8 cellular contexts compared by ENCODE assay signal in genomic region chr11:10933455-10934292, GRCh38.
DNase-seq lines count a peak whose midpoint lies in the region; ATAC-seq and TF ChIP-seq lines count a peak whose summit lies in the region.

No MANE protein-coding gene starts in this region.

- peak overlapping the region; percentile 68 for H3K27ac Mint-ChIP-seq in Calu3 (ENCODE audit: unreplicated experiment)
- peak overlapping the region in 3 of 6 donors; percentile 77 to 88 (median 79) for H3K27ac Mint-ChIP-seq in naive B cell

- H3K9me3 Mint-ChIP-seq in Calu3 (ENCODE audit: low read depth, unreplicated experiment) (no peaks in the 10 kb centered on the region), naive B cell (peaks cover 0 to 1% (median 0%) of the 10 kb centered on the region in 7 donors)

- H3K27me3 ChIP-seq in esophagus squamous epithelium: no peaks in the 10 kb centered on the region

- no peaks in the 10 kb centered on the region for H3K9me3 ChIP-seq in esophagus squamous epithelium

- CTCF ChIA-PET in Calu3 (lab: Charles Lee): interaction anchor here (0.6 to 2.1 kb wide), 28 partner anchors 8 to 911 kb away, joined by 3 to 77 read pairs (median 4); partner anchors contain the start of genes EIF4G2 and ZBED5

- peak overlapping the region; percentile 76 for H3K4me3 Mint-ChIP-seq in Calu3 (ENCODE audit: low read depth, unreplicated experiment)
- peak overlapping the region; percentile 78 to 95 (median 92) for H3K4me3 Mint-ChIP-seq in naive B cell

- ATAC-seq in GM21390 (IDR thresholded peaks at IDR 0.05; ENCODE audit: unreplicated experiment) (peak; percentile 88), naive B cell (ENCODE audit: low read depth in 2 of 2) (peak; percentile 78 to 83)

- TF ChIP-seq CTCF in Calu3 (IDR thresholded peaks at IDR 0.05; ENCODE audit: unreplicated experiment): peak; percentile 88
- TF ChIP-seq CTCF in esophagus squamous epithelium (IDR thresholded peaks at IDR 0.05): peak; percentile 90 to 98 (median 98)

- H3K4me1 ChIP-seq in esophagus squamous epithelium: peaks cover 8 to 49% (median 11%) of the 10 kb centered on the region in 3 donors

- BruUV-seq in Calu3 (replicated peaks; lab: Mats Ljungman, UMichigan): no TSS peak

- H3K4me3 ChIP-seq in esophagus squamous epithelium: peak overlapping the region; percentile 27 to 64 (median 46)

- peaks cover 28% of the 10 kb centered on the region for H3K36me3 Mint-ChIP-seq in Calu3 (ENCODE audit: insufficient read depth, unreplicated experiment)
- no peaks in the 10 kb centered on the region for H3K36me3 Mint-ChIP-seq in naive B cell

- DNase-seq in Calu3 (peak; percentile 91), HuH-7 (ENCODE audit: low spot score) (peak; percentile 65), OCI-M1 (lab: John Stamatoyannopoulos, UW) (peak; percentile 94), esophagus squamous epithelium (lab: John Stamatoyannopoulos, UW) (peak; percentile 60), naive B cell (peak; percentile 79)
- peak; percentile 91 to 92 for DNase-seq in activated T-cell treated with anti-CD3 and anti-CD28 coated beads, Interleukin-2, amount 50 U/mL, for 48 hours
- peak; percentile 52 to 66 for DNase-seq in stimulated activated CD8-positive, alpha-beta memory T cell treated with anti-CD3 and anti-CD28 coated beads, Interleukin-7, amount 100 ng/mL, for 48 hours (ENCODE audit: extremely low read depth in 1 of 2, low read depth in 1 of 2)

- no peaks in the 10 kb centered on the region for H3K27me3 Mint-ChIP-seq in Calu3 (ENCODE audit: unreplicated experiment)
- peaks cover 13 to 40% (median 25%) of the 10 kb centered on the region in 3 donors for H3K27me3 Mint-ChIP-seq in naive B cell

- intact Hi-C loops in Calu3 (cut with micrococcal nuclease; ENCODE audit: unreplicated experiment) (loop anchor here (1.0 to 5.0 kb wide), 5 partner anchors 76 to 854 kb away; partner anchors contain the start of genes EIF4G2 and ZBED5), esophagus squamous epithelium (cut with DNase I) (loop anchor here (10.0 kb wide), 1 partner anchor 851 kb away; no protein-coding TSS in a partner anchor)

- 6% methylated on average over 15 to 20 of the region's 20 CpGs for WGBS in esophagus squamous epithelium, 2 donors

- peak overlapping the region; percentile 68 to 87 (median 87) for H3K27ac ChIP-seq in esophagus squamous epithelium

- peaks cover 35% of the 10 kb centered on the region for H3K4me1 Mint-ChIP-seq in Calu3 (ENCODE audit: low read depth, unreplicated experiment)
- H3K4me1 Mint-ChIP-seq in naive B cell: peaks cover 13 to 23% (median 21%) of the 10 kb centered on the region in 3 donors

- peak in 1 of 4 donors; percentile 14 for TF ChIP-seq POLR2A in esophagus squamous epithelium (IDR thresholded peaks at IDR 0.05)

- H3K36me3 ChIP-seq in esophagus squamous epithelium: no peaks in the 10 kb centered on the region

Comparison
In these comparisons a context has a peak if more than half of its experiments do, and no peak if none do; other contexts are left out.
1. Peak in every context shown above with its lines: DNase-seq, ATAC-seq, H3K4me3 ChIP-seq and H3K27ac ChIP-seq.